In genomic region chr11:57712256-57713150, GRCh38 we compare ENCODE assay signal across 1 cellular context.
A peak's percentile ranks its signal among the peaks of the same experiment; 100 is the strongest.
TF ChIP-seq lines count a peak whose summit lies in the region.

A gene with protein sequence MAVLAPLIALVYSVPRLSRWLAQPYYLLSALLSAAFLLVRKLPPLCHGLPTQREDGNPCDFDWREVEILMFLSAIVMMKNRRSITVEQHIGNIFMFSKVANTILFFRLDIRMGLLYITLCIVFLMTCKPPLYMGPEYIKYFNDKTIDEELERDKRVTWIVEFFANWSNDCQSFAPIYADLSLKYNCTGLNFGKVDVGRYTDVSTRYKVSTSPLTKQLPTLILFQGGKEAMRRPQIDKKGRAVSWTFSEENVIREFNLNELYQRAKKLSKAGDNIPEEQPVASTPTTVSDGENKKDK (plus strand): TSS chr11:57712593. CDS start chr11:57712619, 26 bp downstream.

TF ChIP-seq in K562, 482 proteins besides CTCF, POLR2A, EP300 and RAD21 (continued from another document and continues in another):
- TF ChIP-seq, protein P1, sequence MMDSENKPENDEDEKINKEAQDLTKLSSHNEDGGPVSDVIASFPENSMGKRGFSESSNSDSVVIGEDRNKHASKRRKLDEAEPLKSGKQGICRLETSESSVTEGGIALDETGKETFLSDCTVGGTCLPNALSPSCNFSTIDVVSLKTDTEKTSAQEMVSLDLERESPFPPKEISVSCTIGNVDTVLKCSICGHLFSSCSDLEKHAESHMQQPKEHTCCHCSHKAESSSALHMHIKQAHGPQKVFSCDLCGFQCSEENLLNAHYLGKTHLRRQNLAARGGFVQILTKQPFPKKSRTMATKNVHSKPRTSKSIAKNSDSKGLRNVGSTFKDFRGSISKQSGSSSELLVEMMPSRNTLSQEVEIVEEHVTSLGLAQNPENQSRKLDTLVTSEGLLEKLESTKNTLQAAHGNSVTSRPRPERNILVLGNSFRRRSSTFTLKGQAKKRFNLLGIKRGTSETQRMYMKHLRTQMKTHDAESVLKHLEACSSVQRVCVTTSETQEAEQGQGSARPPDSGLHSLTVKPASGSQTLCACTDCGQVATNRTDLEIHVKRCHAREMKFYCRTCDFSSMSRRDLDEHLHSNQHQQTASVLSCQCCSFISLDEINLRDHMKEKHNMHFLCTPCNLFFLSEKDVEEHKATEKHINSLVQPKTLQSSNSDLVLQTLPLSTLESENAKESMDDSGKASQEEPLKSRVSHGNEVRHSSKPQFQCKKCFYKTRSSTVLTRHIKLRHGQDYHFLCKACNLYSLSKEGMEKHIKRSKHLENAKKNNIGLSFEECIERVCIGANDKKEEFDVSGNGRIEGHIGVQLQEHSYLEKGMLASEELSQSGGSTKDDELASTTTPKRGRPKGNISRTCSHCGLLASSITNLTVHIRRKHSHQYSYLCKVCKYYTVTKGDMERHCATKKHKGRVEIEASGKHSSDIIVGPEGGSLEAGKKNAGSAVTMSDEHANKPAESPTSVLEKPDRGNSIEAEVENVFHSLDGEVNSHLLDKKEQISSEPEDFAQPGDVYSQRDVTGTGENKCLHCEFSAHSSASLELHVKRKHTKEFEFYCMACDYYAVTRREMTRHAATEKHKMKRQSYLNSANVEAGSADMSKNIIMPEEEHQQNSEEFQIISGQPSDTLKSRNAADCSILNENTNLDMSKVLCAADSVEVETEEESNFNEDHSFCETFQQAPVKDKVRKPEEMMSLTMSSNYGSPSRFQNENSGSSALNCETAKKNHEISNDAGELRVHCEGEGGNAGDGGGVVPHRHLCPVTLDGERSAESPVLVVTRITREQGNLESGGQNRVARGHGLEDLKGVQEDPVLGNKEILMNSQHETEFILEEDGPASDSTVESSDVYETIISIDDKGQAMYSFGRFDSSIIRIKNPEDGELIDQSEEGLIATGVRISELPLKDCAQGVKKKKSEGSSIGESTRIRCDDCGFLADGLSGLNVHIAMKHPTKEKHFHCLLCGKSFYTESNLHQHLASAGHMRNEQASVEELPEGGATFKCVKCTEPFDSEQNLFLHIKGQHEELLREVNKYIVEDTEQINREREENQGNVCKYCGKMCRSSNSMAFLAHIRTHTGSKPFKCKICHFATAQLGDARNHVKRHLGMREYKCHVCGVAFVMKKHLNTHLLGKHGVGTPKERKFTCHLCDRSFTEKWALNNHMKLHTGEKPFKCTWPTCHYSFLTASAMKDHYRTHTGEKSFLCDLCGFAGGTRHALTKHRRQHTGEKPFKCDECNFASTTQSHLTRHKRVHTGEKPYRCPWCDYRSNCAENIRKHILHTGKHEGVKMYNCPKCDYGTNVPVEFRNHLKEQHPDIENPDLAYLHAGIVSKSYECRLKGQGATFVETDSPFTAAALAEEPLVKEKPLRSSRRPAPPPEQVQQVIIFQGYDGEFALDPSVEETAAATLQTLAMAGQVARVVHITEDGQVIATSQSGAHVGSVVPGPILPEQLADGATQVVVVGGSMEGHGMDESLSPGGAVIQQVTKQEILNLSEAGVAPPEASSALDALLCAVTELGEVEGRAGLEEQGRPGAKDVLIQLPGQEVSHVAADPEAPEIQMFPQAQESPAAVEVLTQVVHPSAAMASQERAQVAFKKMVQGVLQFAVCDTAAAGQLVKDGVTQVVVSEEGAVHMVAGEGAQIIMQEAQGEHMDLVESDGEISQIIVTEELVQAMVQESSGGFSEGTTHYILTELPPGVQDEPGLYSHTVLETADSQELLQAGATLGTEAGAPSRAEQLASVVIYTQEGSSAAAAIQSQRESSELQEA (IDR thresholded peaks at IDR 0.05; ENCODE audit: low read depth) = no peak
- TF ChIP-seq IRF2 (CRISPR knock-in tag; IDR thresholded peaks at IDR 0.05) (no peak), POLR2H (tag; IDR thresholded peaks at IDR 0.05; ENCODE audit: low read depth) (peak; percentile 82), HDAC1 (IDR thresholded peaks at IDR 0.05) (peak in 1 of 2 experiments; percentile 93; a peak in 2 of 4 replicates), ZNF695 (CRISPR knock-in tag; IDR thresholded peaks at IDR 0.05) (no peak), RBM34 (IDR thresholded peaks at IDR 0.05; ENCODE audit: borderline replicate concordance, insufficient read depth, low read length) (no peak), THRAP3 (IDR thresholded peaks at IDR 0.05; ENCODE audit: borderline replicate concordance) (no peak), ARID1B (IDR thresholded peaks at IDR 0.05) (0 out of 2 replicates have a peak, but pooled peaks have one; percentile 8), CREB5 (CRISPR knock-in tag; IDR thresholded peaks at IDR 0.05) (no peak), ZNF24 (IDR thresholded peaks at IDR 0.05) (no peak), GABPB1 (CRISPR knock-in tag; IDR thresholded peaks at IDR 0.05) (peak; percentile 91), C11orf30 (IDR thresholded peaks at IDR 0.05; ENCODE audit: low read depth) (peak; percentile 99), MBD1 (CRISPR knock-in tag; IDR thresholded peaks at IDR 0.05) (no peak), POLR3A (IDR thresholded peaks at IDR 0.05; ENCODE audit: borderline replicate concordance, extremely low read depth, insufficient read depth, insufficient read length) (no peak), CBX3 (IDR thresholded peaks at IDR 0.05; ENCODE audit: borderline replicate concordance in 1 of 2, low read length in 2 of 2) (no peak), SIRT6 (IDR thresholded peaks at IDR 0.05; ENCODE audit: low read depth, low read length) (no peak), MCM2 (IDR thresholded peaks at IDR 0.05; ENCODE audit: low read depth) (no peak), NFYB (IDR thresholded peaks at IDR 0.05; ENCODE audit: extremely low read depth, insufficient read length) (peak; percentile 77), TAF9B (IDR thresholded peaks at IDR 0.05; ENCODE audit: partially characterized antibody) (peak; percentile 92), ZBTB1 (CRISPR knock-in tag; IDR thresholded peaks at IDR 0.05; ENCODE audit: borderline replicate concordance, low read depth) (no peak), ARNT (IDR thresholded peaks at IDR 0.05) (peak; percentile 21 to 31; a peak in 1 of 4 replicates), HMBOX1 (IDR thresholded peaks at IDR 0.05) (no peak), ZNF395 (CRISPR knock-in tag; IDR thresholded peaks at IDR 0.05) (no peak), DPF2 (IDR thresholded peaks at IDR 0.05) (no peak), MEF2A (IDR thresholded peaks at IDR 0.05; ENCODE audit: control insufficient read depth, low read depth, low read length) (no peak), TCFL5 (CRISPR knock-in tag; conservative IDR thresholded peaks at IDR 0.05) (no peak), SRSF1 (IDR thresholded peaks at IDR 0.05; ENCODE audit: low read depth, low read length) (no peak), ZFX (CRISPR knock-in tag; IDR thresholded peaks at IDR 0.05) (no peak; the same call in 1 of the 2 replicates), ZNF143 (CRISPR knock-in tag; IDR thresholded peaks at IDR 0.05) (no peak), BRD9 (IDR thresholded peaks at IDR 0.05; ENCODE audit: low read depth, partially characterized antibody) (peak; percentile 53), ZNF431 (CRISPR knock-in tag; IDR thresholded peaks at IDR 0.05) (no peak), MECOM (CRISPR knock-in tag; IDR thresholded peaks at IDR 0.05) (no peak), EHMT2 (IDR thresholded peaks at IDR 0.05) (peak; percentile 39; the same call in 1 of the 2 replicates), HMG20B (CRISPR knock-in tag; IDR thresholded peaks at IDR 0.05) (no peak), NCOA6 (IDR thresholded peaks at IDR 0.05) (no peak), SIN3A (IDR thresholded peaks at IDR 0.05; ENCODE audit: borderline replicate concordance in 2 of 2, control insufficient read depth in 1 of 2, low read depth in 2 of 2, low read length in 2 of 2) (peak in 1 of 2 experiments; percentile 78; a peak in 2 of 4 replicates), COPS2 (conservative IDR thresholded peaks at IDR 0.05) (no peak), ERF (CRISPR knock-in tag; IDR thresholded peaks at IDR 0.05) (no peak), TCF7 (IDR thresholded peaks at IDR 0.05; ENCODE audit: borderline replicate concordance) (no peak), BACH1 (tag; IDR thresholded peaks at IDR 0.05) (no peak; the same call in 1 of the 2 replicates), PPARD (CRISPR knock-in tag; IDR thresholded peaks at IDR 0.05) (no peak), TCF3 (CRISPR knock-in tag; IDR thresholded peaks at IDR 0.05) (no peak; the same call in 1 of the 2 replicates)
- TF ChIP-seq, protein P2, sequence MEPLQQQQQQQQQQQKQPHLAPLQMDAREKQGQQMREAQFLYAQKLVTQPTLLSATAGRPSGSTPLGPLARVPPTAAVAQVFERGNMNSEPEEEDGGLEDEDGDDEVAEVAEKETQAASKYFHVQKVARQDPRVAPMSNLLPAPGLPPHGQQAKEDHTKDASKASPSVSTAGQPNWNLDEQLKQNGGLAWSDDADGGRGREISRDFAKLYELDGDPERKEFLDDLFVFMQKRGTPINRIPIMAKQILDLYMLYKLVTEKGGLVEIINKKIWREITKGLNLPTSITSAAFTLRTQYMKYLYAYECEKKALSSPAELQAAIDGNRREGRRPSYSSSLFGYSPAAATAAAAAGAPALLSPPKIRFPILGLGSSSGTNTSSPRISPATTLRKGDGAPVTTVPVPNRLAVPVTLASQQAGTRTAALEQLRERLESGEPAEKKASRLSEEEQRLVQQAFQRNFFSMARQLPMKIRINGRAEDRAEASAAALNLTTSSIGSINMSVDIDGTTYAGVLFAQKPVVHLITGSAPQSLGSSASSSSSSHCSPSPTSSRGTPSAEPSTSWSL (CRISPR knock-in tag; IDR thresholded peaks at IDR 0.05; ENCODE audit: borderline replicate concordance) = peak; percentile 83; the same call in 1 of the 2 replicates
- TF ChIP-seq, protein P3, sequence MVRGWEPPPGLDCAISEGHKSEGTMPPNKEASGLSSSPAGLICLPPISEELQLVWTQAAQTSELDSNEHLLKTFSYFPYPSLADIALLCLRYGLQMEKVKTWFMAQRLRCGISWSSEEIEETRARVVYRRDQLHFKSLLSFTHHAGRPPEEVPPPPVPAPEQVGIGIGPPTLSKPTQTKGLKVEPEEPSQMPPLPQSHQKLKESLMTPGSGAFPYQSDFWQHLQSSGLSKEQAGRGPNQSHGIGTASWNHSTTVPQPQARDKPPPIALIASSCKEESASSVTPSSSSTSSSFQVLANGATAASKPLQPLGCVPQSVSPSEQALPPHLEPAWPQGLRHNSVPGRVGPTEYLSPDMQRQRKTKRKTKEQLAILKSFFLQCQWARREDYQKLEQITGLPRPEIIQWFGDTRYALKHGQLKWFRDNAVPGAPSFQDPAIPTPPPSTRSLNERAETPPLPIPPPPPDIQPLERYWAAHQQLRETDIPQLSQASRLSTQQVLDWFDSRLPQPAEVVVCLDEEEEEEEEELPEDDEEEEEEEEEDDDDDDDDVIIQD (CRISPR knock-in tag; IDR thresholded peaks at IDR 0.05) = no peak
- TF ChIP-seq, protein P4, sequence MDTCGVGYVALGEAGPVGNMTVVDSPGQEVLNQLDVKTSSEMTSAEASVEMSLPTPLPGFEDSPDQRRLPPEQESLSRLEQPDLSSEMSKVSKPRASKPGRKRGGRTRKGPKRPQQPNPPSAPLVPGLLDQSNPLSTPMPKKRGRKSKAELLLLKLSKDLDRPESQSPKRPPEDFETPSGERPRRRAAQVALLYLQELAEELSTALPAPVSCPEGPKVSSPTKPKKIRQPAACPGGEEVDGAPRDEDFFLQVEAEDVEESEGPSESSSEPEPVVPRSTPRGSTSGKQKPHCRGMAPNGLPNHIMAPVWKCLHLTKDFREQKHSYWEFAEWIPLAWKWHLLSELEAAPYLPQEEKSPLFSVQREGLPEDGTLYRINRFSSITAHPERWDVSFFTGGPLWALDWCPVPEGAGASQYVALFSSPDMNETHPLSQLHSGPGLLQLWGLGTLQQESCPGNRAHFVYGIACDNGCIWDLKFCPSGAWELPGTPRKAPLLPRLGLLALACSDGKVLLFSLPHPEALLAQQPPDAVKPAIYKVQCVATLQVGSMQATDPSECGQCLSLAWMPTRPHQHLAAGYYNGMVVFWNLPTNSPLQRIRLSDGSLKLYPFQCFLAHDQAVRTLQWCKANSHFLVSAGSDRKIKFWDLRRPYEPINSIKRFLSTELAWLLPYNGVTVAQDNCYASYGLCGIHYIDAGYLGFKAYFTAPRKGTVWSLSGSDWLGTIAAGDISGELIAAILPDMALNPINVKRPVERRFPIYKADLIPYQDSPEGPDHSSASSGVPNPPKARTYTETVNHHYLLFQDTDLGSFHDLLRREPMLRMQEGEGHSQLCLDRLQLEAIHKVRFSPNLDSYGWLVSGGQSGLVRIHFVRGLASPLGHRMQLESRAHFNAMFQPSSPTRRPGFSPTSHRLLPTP (IDR thresholded peaks at IDR 0.05; ENCODE audit: borderline replicate concordance, extremely low read depth, insufficient read length) = no peak
